ENCODE assay signal across 29 cellular contexts in the genomic region with DNA sequence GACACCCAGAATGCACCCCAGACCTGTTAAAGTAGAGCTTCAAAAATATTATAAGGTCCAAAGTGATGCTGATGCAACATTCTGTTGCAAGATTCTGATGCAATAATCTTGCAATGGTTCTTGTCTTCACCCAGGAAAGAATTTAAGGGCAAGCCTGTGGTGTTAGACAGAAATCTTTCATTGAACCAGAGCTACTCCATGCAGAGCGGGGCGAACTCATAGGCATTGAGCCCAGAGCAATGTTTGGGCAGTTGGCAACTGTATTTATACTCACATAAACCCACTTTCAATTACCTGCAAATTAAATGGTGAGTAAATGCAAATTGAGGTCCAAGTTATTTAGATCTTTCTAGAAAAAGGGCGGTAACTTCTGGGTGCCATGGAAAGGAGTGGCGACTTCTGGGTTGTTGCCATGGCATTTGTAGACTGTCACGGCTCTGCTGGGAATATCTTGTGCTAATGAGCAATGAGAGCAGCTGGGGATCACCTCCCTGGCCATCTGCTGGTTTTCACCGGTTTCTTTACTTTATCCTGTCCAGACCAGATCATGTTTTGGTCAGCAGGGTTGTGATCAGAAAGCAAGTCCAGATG.
DNase-seq lines count a peak whose midpoint lies in the region; ATAC-seq and TF ChIP-seq lines count a peak whose summit lies in the region.
"Had no signal": no experiment of that assay in that cellular context is flagged by ENCODE, and none has a peak within 500 bp of the region (broad histone marks: within the 10 kb centered on the region; RNA-seq: fewer than 3 reads in every experiment).

No MANE protein-coding gene starts in this region.

- H3K9me3 Mint-ChIP-seq in MCF 10A (ENCODE audit: unreplicated experiment): peaks cover 21% of the 10 kb centered on the region
- H3K9me3 Mint-ChIP-seq: activated B cell treated with CpG ODN at 0.5 μM for 24 hours had no signal

- BruUV-seq in MCF 10A (replicated peaks; lab: Mats Ljungman, UMichigan) (no TSS peak), PC-3 (replicated peaks; lab: Mats Ljungman, UMichigan) (no TSS peak)

- H3K4me3 ChIP-seq in adipocyte (ENCODE audit: low read length) (no peak overlapping the region), sigmoid colon (no peak overlapping the region), Peyer's patch (no peak overlapping the region), PC-3 (ENCODE audit: low read length) (no peak overlapping the region)
- H3K4me3 ChIP-seq: colonic mucosa, GM23248, left ventricle myocardium inferior, upper lobe of right lung had no signal

- no peak for ATAC-seq in PC-3
- ATAC-seq: esophagus mucosa; naive thymus-derived CD8-positive, alpha-beta T cell; upper lobe of right lung had no signal

- H3K9me3 ChIP-seq in adipocyte (ENCODE audit: control insufficient read depth, low read length) (peaks cover 4% of the 10 kb centered on the region), sigmoid colon (no peaks in the 10 kb centered on the region), Peyer's patch (no peaks in the 10 kb centered on the region), PC-3 (ENCODE audit: low read length) (no peaks in the 10 kb centered on the region)
- H3K9me3 ChIP-seq: colonic mucosa, left ventricle myocardium inferior, upper lobe of right lung had no signal

- TF ChIP-seq CTCF in sigmoid colon (IDR thresholded peaks at IDR 0.05) (no peak), Peyer's patch (IDR thresholded peaks at IDR 0.05) (no peak), MCF 10A (IDR thresholded peaks at IDR 0.05; ENCODE audit: unreplicated experiment) (no peak), PC-3 (conservative IDR thresholded peaks at IDR 0.05; ENCODE audit: low read depth, low read length) (no peak)

- no peaks in the 10 kb centered on the region for H3K27me3 Mint-ChIP-seq in MCF 10A (ENCODE audit: insufficient read depth, unreplicated experiment)
- H3K27me3 Mint-ChIP-seq: activated B cell treated with CpG ODN at 0.5 μM for 24 hours had no signal

- H3K27me3 ChIP-seq in adipocyte (replicated peaks; ENCODE audit: control insufficient read depth, insufficient read depth, low read length): peaks cover 9% of the 10 kb centered on the region
- H3K27me3 ChIP-seq in sigmoid colon: no peaks in the 10 kb centered on the region
- H3K27me3 ChIP-seq in Peyer's patch: no peaks in the 10 kb centered on the region
- H3K27me3 ChIP-seq in PC-3 (ENCODE audit: low read length): peaks cover 97% of the 10 kb centered on the region
- H3K27me3 ChIP-seq: colonic mucosa, upper lobe of right lung had no signal

- H3K9ac ChIP-seq in adipocyte (ENCODE audit: low read length): no peak overlapping the region
- no peak overlapping the region for H3K9ac ChIP-seq in PC-3 (ENCODE audit: low read length)
- H3K9ac ChIP-seq: GM23248 had no signal

- H4K20me1 ChIP-seq in PC-3 (ENCODE audit: low read length): no peaks in the 10 kb centered on the region

- peaks cover 4% of the 10 kb centered on the region for H3K4me1 Mint-ChIP-seq in MCF 10A (ENCODE audit: insufficient read depth, unreplicated experiment)
- H3K4me1 Mint-ChIP-seq: activated B cell treated with CpG ODN at 0.5 μM for 24 hours; B cell; CD8-positive, alpha-beta memory T cell; naive thymus-derived CD8-positive, alpha-beta T cell had no signal

- no peaks in the 10 kb centered on the region for H3F3A ChIP-seq in PC-3 (ENCODE audit: low read length, unreplicated experiment)

- no peak overlapping the region for H3K4me2 ChIP-seq in PC-3 (ENCODE audit: low read length)

- no peak overlapping the region for H3K4me3 Mint-ChIP-seq in MCF 10A (ENCODE audit: unreplicated experiment)
- H3K4me3 Mint-ChIP-seq: activated B cell treated with CpG ODN at 0.5 μM for 24 hours; B cell; CD8-positive, alpha-beta memory T cell; naive thymus-derived CD8-positive, alpha-beta T cell had no signal

- no peak overlapping the region for H3K27ac Mint-ChIP-seq in MCF 10A (ENCODE audit: low read depth, unreplicated experiment)
- H3K27ac Mint-ChIP-seq: activated B cell treated with CpG ODN at 0.5 μM for 24 hours; B cell; CD8-positive, alpha-beta memory T cell; naive thymus-derived CD8-positive, alpha-beta T cell had no signal

- H3K36me3 Mint-ChIP-seq in MCF 10A (ENCODE audit: insufficient read depth, unreplicated experiment): no peaks in the 10 kb centered on the region
- H3K36me3 Mint-ChIP-seq: CD8-positive, alpha-beta memory T cell; naive thymus-derived CD8-positive, alpha-beta T cell had no signal

- TF ChIP-seq POLR2A in sigmoid colon (IDR thresholded peaks at IDR 0.05) (no peak), Peyer's patch (IDR thresholded peaks at IDR 0.05) (no peak)

- H3K27ac ChIP-seq in sigmoid colon (peak overlapping the region in 3 of 4 donors; percentile 35 to 55 (median 48)), Peyer's patch (no peak overlapping the region), PC-3 (ENCODE audit: low read length) (no peak overlapping the region)
- H3K27ac ChIP-seq: colonic mucosa, GM23248, left ventricle myocardium inferior, upper lobe of right lung had no signal

- H2AFZ ChIP-seq in PC-3 (ENCODE audit: low read length): no peak overlapping the region
- H2AFZ ChIP-seq: GM23248 had no signal

- WGBS in sigmoid colon, 2 donors: 70 to 79% methylated on average over 6 of the region's 6 CpGs

- DNase-seq in SIG-M5 treated with dmso at 0.1 percent for 504 hours (lab: John Stamatoyannopoulos, UW; ENCODE audit: unreplicated experiment) (peak; percentile 5), SIG-M5 (lab: John Stamatoyannopoulos, UW) (no peak), NCI-H524 (lab: John Stamatoyannopoulos, UW) (peak; percentile 89 to 95), adipocyte (ENCODE audit: low read depth) (peak; percentile 12), sigmoid colon (no peak), Peyer's patch (no peak), MCF 10A (ENCODE audit: unreplicated experiment) (no peak), PC-3 (no peak)
- DNase-seq: activated B cell treated with CpG ODN at 0.5 μM for 24 hours; activated CD4-positive, alpha-beta T cell treated with anti-CD3 and anti-CD28 coated beads, Interleukin-2, amount 50 U/mL, for 4 hours; activated CD8-positive, alpha-beta memory T cell treated with anti-CD3 and anti-CD28 coated beads, Interleukin-2, amount 50 U/mL, for 4 hours; CD8-positive, alpha-beta memory T cell; colonic mucosa; DMS53; effector memory CD4-positive, alpha-beta T cell; GDM1; GM23248; KG1; left ventricle myocardium inferior; naive thymus-derived CD8-positive, alpha-beta T cell; NCI-H1105; NCI-H1930; NCI-H345; small intestine; stimulated activated CD4-positive, alpha-beta T cell treated with anti-CD3 and anti-CD28 coated beads, Interleukin-1b, Interleukin-23, amount 100 ng/mL, for 48 hours; T-helper 9 cell; upper lobe of right lung had no signal

- no peaks in the 10 kb centered on the region for H3K9me2 ChIP-seq in PC-3 (replicated peaks; ENCODE audit: low read length)

- no peaks in the 10 kb centered on the region for H3K36me3 ChIP-seq in adipocyte (ENCODE audit: control insufficient read depth, insufficient read depth, low read length, severe bottlenecking)
- H3K36me3 ChIP-seq in sigmoid colon: no peaks in the 10 kb centered on the region
- H3K36me3 ChIP-seq in Peyer's patch: no peaks in the 10 kb centered on the region
- H3K36me3 ChIP-seq in PC-3 (ENCODE audit: low read depth, low read length): no peaks in the 10 kb centered on the region
- H3K36me3 ChIP-seq: colonic mucosa, left ventricle myocardium inferior, upper lobe of right lung had no signal

- POLR2A ChIA-PET in MCF 10A (lab: Yijun Ruan, JAX): interaction anchor here (0.6 to 0.7 kb wide), 3 partner anchors 72 to 1047 kb away, joined by 3 to 4 read pairs (median 3); a partner anchor contains a TSS
- POLR2A ChIA-PET in PC-3 (lab: Charles Lee; ENCODE audit: unreplicated experiment): no interaction called here

- CTCF ChIA-PET in MCF 10A (lab: Yijun Ruan, JAX): interaction anchor here (0.6 to 0.9 kb wide), 4 partner anchors 31 to 1005 kb away, joined by 3 to 5 read pairs (median 4); no protein-coding TSS in a partner anchor
- CTCF ChIA-PET in PC-3 (lab: Charles Lee): no interaction called here

- TF ChIP-seq EP300 in sigmoid colon (IDR thresholded peaks at IDR 0.05): peak in 2 of 4 donors; percentile 33 to 57

- H3K4me1 ChIP-seq in adipocyte (ENCODE audit: control insufficient read depth, insufficient read depth, low read length) (peaks cover 11% of the 10 kb centered on the region), sigmoid colon (peaks cover 0 to 22% (median 11%) of the 10 kb centered on the region in 4 donors), Peyer's patch (no peaks in the 10 kb centered on the region), PC-3 (ENCODE audit: insufficient read depth, low read length) (no peaks in the 10 kb centered on the region)
- H3K4me1 ChIP-seq: colonic mucosa, left ventricle myocardium inferior, upper lobe of right lung had no signal

- intact Hi-C loops in sigmoid colon (cut with DNase I) (no loop called here), MCF 10A (cut with micrococcal nuclease) (no loop called here), PC-3 (cut with micrococcal nuclease) (no loop called here)

- H3K79me2 ChIP-seq in PC-3 (ENCODE audit: low read length): no peaks in the 10 kb centered on the region

Comparison
In these comparisons a context has a peak if more than half of its experiments do, and no peak if none do; other contexts are left out.
1. DNase-seq: peak in SIG-M5 treated with dmso at 0.1 percent for 504 hours (single experiment), NCI-H524 (2 of 2) and adipocyte (single experiment); none in SIG-M5 (single experiment), sigmoid colon (single experiment), Peyer's patch (0 of 3), MCF 10A (single experiment) and PC-3 (single experiment).
2. H3K27ac ChIP-seq: peak in sigmoid colon (3 of 4); none in Peyer's patch (0 of 4) and PC-3 (single experiment).